Comparison of ENCODE assay signal across 27 cellular contexts in genomic region chr22:49689255-49689770, GRCh38.
"Had no signal": no experiment of that assay in that cellular context is flagged by ENCODE, and none has a peak within 500 bp of the region (broad histone marks: within the 10 kb centered on the region; RNA-seq: fewer than 3 reads in every experiment).

No MANE protein-coding gene starts in this region.

- H3K4me1 ChIP-seq: colonic mucosa, esophagus muscularis mucosa, foreskin keratinocyte, gastroesophageal sphincter, heart left ventricle, left lung, neural progenitor cell, right lobe of liver, stomach, thyroid gland had no signal

- H3K9me3 Mint-ChIP-seq: dendritic cell treated with granulocyte-macrophage colony-stimulating factor and Interleukin-4, amounts not matched to agents 40 ng/mL and 50 ng/mL, for 4 days; natural killer cell treated with Interleukin-12 subunit alpha and Interleukin-12 subunit beta and Interleukin-15 and Interleukin-18, amount 100 ng/mL, for 72 hours; stimulated activated effector memory CD8-positive, alpha-beta T cell treated with anti-CD3 and anti-CD28 coated beads, Interleukin-12 subunit alpha, Interleukin-12 subunit beta, amount 100 ng/mL, for 72 hours had no signal

- H3K4me1 Mint-ChIP-seq: mesothelial cell of epicardium; naive B cell; neural progenitor cell; stimulated activated effector memory CD8-positive, alpha-beta T cell treated with anti-CD3 and anti-CD28 coated beads, Interleukin-12 subunit alpha, Interleukin-12 subunit beta, amount 100 ng/mL, for 72 hours had no signal

- H3K4me3 Mint-ChIP-seq: dendritic cell treated with granulocyte-macrophage colony-stimulating factor and Interleukin-4, amounts not matched to agents 40 ng/mL and 50 ng/mL, for 4 days; mesothelial cell of epicardium; naive B cell; natural killer cell treated with Interleukin-12 subunit alpha and Interleukin-12 subunit beta and Interleukin-15 and Interleukin-18, amount 100 ng/mL, for 72 hours; neural progenitor cell; stimulated activated effector memory CD8-positive, alpha-beta T cell treated with anti-CD3 and anti-CD28 coated beads, Interleukin-12 subunit alpha, Interleukin-12 subunit beta, amount 100 ng/mL, for 72 hours had no signal

- ATAC-seq: foreskin keratinocyte; gastroesophageal sphincter; heart left ventricle; left cardiac atrium; left lung; mucosa of descending colon; natural killer cell treated with Interleukin-12 subunit alpha and Interleukin-12 subunit beta and Interleukin-15 and Interleukin-18, amount 100 ng/mL, for 72 hours; right lobe of liver; stimulated activated effector memory CD8-positive, alpha-beta T cell treated with anti-CD3 and anti-CD28 coated beads, Interleukin-12 subunit alpha, Interleukin-12 subunit beta, amount 100 ng/mL, for 72 hours had no signal

- DNase-seq: colonic mucosa; effector CD8-positive, alpha-beta T cell; foreskin keratinocyte; heart left ventricle; left cardiac atrium; left lung; mesenchymal stem cell; mucosa of descending colon; naive B cell; nucleus accumbens; ovary; retina; right lobe of liver; stimulated activated CD4-positive, alpha-beta T cell treated with anti-CD3 and anti-CD28 coated beads, Interleukin-2, amount 100 ng/mL, for 24 hours; stimulated activated CD4-positive, alpha-beta T cell treated with anti-CD3 and anti-CD28 coated beads, Interleukin-4, amount 100 ng/mL, for 24 hours; stimulated activated naive CD4-positive, alpha-beta T cell treated with Interleukin-2 at 50 U/mL for 16 hours; stomach; thyroid gland; trophoblast cell had no signal

- H3K9me3 ChIP-seq: colonic mucosa, mucosa of descending colon, ovary, right lobe of liver, thyroid gland had no signal

- H3K79me2 ChIP-seq: hepatocyte had no signal

- H3K4me2 ChIP-seq: hepatocyte, neural progenitor cell had no signal

- H3K27ac Mint-ChIP-seq: dendritic cell treated with granulocyte-macrophage colony-stimulating factor and Interleukin-4, amounts not matched to agents 40 ng/mL and 50 ng/mL, for 4 days; mesothelial cell of epicardium; naive B cell; natural killer cell treated with Interleukin-12 subunit alpha and Interleukin-12 subunit beta and Interleukin-15 and Interleukin-18, amount 100 ng/mL, for 72 hours; neural progenitor cell; stimulated activated effector memory CD8-positive, alpha-beta T cell treated with anti-CD3 and anti-CD28 coated beads, Interleukin-12 subunit alpha, Interleukin-12 subunit beta, amount 100 ng/mL, for 72 hours had no signal

- H3K9ac ChIP-seq: neural progenitor cell had no signal

- H3K27me3 ChIP-seq: colonic mucosa, foreskin keratinocyte, hepatocyte, neural progenitor cell, ovary, right lobe of liver, thyroid gland had no signal

- H3K27ac ChIP-seq: colonic mucosa, esophagus muscularis mucosa, foreskin keratinocyte, gastroesophageal sphincter, heart left ventricle, hepatocyte, left lung, neural progenitor cell, ovary, right lobe of liver, stomach, thyroid gland had no signal

- H3K36me3 Mint-ChIP-seq: mesothelial cell of epicardium; natural killer cell treated with Interleukin-12 subunit alpha and Interleukin-12 subunit beta and Interleukin-15 and Interleukin-18, amount 100 ng/mL, for 72 hours; neural progenitor cell; stimulated activated effector memory CD8-positive, alpha-beta T cell treated with anti-CD3 and anti-CD28 coated beads, Interleukin-12 subunit alpha, Interleukin-12 subunit beta, amount 100 ng/mL, for 72 hours had no signal

- H2AFZ ChIP-seq: hepatocyte, neural progenitor cell had no signal
